9 cellular contexts compared by ENCODE assay signal in the genomic region with DNA sequence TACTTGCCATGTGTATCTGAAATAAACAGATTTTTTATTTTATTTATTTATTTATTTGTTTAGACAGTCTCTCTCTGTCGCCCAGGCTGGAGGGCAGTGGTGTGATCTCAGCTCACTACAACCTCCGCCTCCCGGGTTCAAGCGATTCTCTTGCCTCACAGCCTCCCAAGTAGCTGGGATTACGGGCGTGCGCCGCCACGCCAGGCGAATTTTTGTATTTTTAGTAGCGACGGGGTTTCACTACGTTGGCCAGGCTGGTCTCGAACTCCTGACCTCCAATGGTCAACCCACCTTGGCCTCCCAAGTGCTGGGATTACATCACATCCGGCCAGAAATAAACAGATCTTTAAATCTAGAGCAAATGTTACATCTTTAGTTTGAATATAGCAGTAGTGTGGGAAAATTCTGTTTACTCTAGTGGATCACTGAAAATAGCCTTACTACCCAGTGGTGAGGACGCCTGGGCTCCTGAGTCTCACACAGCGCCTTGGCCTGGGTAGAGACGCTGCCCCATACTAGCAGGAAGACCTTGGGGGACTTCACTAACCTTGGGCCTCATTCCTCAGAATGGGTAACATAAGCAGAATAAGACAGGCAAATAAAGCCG. TPM values are rescaled to one million over a fixed set of nuclear protein-coding genes. Genes with fewer than 3 reads are reported as not detected.
DNase-seq lines count a peak whose midpoint lies in the region; ATAC-seq, FAIRE-seq and TF ChIP-seq lines count a peak whose summit lies in the region.
"Had no signal": no experiment of that assay in that cellular context is flagged by ENCODE, and none has a peak within 500 bp of the region (broad histone marks: within the 10 kb centered on the region; RNA-seq: fewer than 3 reads in every experiment).

No MANE protein-coding gene starts in this region.

- ATAC-seq in HepG2 = no peak
- ATAC-seq in thoracic aorta (ENCODE audit: insufficient number of reproducible peaks, low FRiP score, low read depth) = no peak
- no peak for ATAC-seq in GM19324 (IDR thresholded peaks at IDR 0.05; ENCODE audit: low FRiP score, unreplicated experiment)
- ATAC-seq in HG02623 (IDR thresholded peaks at IDR 0.05; ENCODE audit: unreplicated experiment) = no peak

- in situ Hi-C loops in astrocyte of the spinal cord (cut with HindIII; ENCODE audit: low sequenced_read_pairs) (no loop called here), HepG2 (cut with HindIII; ENCODE audit: extremely low pct_ligation_motif_present, low pct_unique_long_range_greater_than_20kb) (no loop called here)

- CTCF ChIA-PET in HepG2 (lab: Yijun Ruan, JAX; ENCODE audit: low intra/inter-chr PET ratio, low total read pairs) = no interaction called here

- peaks cover 72% of the 10 kb centered on the region for H3K79me2 ChIP-seq in HepG2 (ENCODE audit: insufficient read depth, low read length)

- TF ChIP-seq RAD21 in HepG2 (CRISPR knock-in tag; IDR thresholded peaks at IDR 0.05) = no peak

- TF ChIP-seq CTCF in astrocyte of the spinal cord (IDR thresholded peaks at IDR 0.05; ENCODE audit: low read depth, low read length) = no peak
- TF ChIP-seq CTCF in HepG2 (CRISPR knock-in tag; IDR thresholded peaks at IDR 0.05) = no peak
- TF ChIP-seq CTCF in thoracic aorta (IDR thresholded peaks at IDR 0.05) = no peak

- 3% methylated on average over 19 of the region's 19 CpGs for WGBS in HepG2 (ENCODE audit: low lambda C conversion rate)

- BruUV-seq in HepG2 (replicated peaks; lab: Mats Ljungman, UMichigan) = TSS peak; percentile 82

- H3K4me3 ChIP-seq in astrocyte of the spinal cord (ENCODE audit: low read depth, low read length) = peak overlapping the region; percentile 89
- H3K4me3 ChIP-seq in HepG2 (replicated peaks in 1 of 3; ENCODE audit: insufficient read depth in 1 of 3, low read depth in 2 of 3, low read length in 3 of 3) = peak overlapping the region; percentile 85 to 98 (median 85)
- peak overlapping the region; percentile 80 for H3K4me3 ChIP-seq in thoracic aorta

- H3K9me3 ChIP-seq in HepG2 (ENCODE audit: low read length) (no peaks in the 10 kb centered on the region), thoracic aorta (no peaks in the 10 kb centered on the region)

- peak overlapping the region; percentile 100 for H3K9ac ChIP-seq in HepG2 (ENCODE audit: insufficient read depth, low read depth, low read length)

- TF ChIP-seq EP300 in HepG2 (IDR thresholded peaks at IDR 0.05; ENCODE audit: low read depth in 2 of 2, low read length in 2 of 2) (no peak), HepG2 (CRISPR knock-in tag; IDR thresholded peaks at IDR 0.05; ENCODE audit: borderline replicate concordance) (no peak)

- POLR2A ChIA-PET in HepG2 (lab: Yijun Ruan, JAX) = interaction anchor here (1.2 to 2.6 kb wide), 6 partner anchors 48 to 217 kb away, joined by 3 to 9 read pairs (median 6); partner anchors contain the start of genes DNAJC28, DONSON and IFNAR1

- H3K36me3 ChIP-seq in HepG2 (replicated peaks in 1 of 2; ENCODE audit: control insufficient read depth in 1 of 2, insufficient read depth in 2 of 2, low read length in 2 of 2) (peaks cover 3 to 32% of the 10 kb centered on the region in 2 experiments; a peak in 4 of 5 replicates), thoracic aorta (peaks cover 8% of the 10 kb centered on the region)

- H3K4me1 ChIP-seq in HepG2 (ENCODE audit: insufficient read depth, low read length) (peaks cover 21% of the 10 kb centered on the region), thoracic aorta (ENCODE audit: control insufficient read depth in 1 of 2, low read depth in 2 of 2) (peaks cover 22 to 28% of the 10 kb centered on the region in 2 donors)

- peak; percentile 66 for DNase-seq in DMS 273 (lab: John Stamatoyannopoulos, UW; ENCODE audit: unreplicated experiment)
- DNase-seq in DMS 273 treated with DMSO at 0.1 percent for 48 hours (lab: John Stamatoyannopoulos, UW) = no peak
- DNase-seq in NCI-H460 (ENCODE audit: extremely low read depth, low read depth) = peak; percentile 6
- DNase-seq in astrocyte of the spinal cord (ENCODE audit: low read depth, low spot score) = peak; percentile 29
- peak; percentile 24 for DNase-seq in HepG2 (ENCODE audit: low spot score)
- no peak for DNase-seq in thoracic aorta (ENCODE audit: low spot score)

- no peak for FAIRE-seq in HepG2 (lab: Jason Lieb, UNC)
- FAIRE-seq: A204.1 had no signal

- H3K27me3 ChIP-seq in HepG2 (ENCODE audit: control insufficient read depth in 1 of 2, insufficient read depth in 2 of 2, low read length in 2 of 2) (no peaks in the 10 kb centered on the region; a peak in 1 of 5 replicates), thoracic aorta (replicated peaks; ENCODE audit: insufficient read depth) (no peaks in the 10 kb centered on the region)

- peaks cover 34% of the 10 kb centered on the region for H4K20me1 ChIP-seq in HepG2 (ENCODE audit: insufficient read depth, low read length)

- no peak overlapping the region for H2AFZ ChIP-seq in HepG2 (ENCODE audit: low read length)

- peak overlapping the region; percentile 89 for H3K4me2 ChIP-seq in HepG2 (ENCODE audit: low read depth, low read length)

- H3K27ac ChIP-seq in HepG2 (ENCODE audit: extremely low read length, insufficient read depth, low read length) = peak overlapping the region; percentile 100
- peak overlapping the region; percentile 98 for H3K27ac ChIP-seq in thoracic aorta

- intact Hi-C loops in HepG2 (cut with micrococcal nuclease; ENCODE audit: unreplicated experiment) = loop anchor here (5.0 kb wide), 1 partner anchor 46 kb away; the partner anchor contains the start of gene DONSON

- no peak for TF ChIP-seq POLR2A in HepG2 (IDR thresholded peaks at IDR 0.05; ENCODE audit: insufficient read depth in 1 of 2, low read depth in 2 of 2, low read length in 2 of 2)

RNA-seq across cellular contexts. Expression of gene GART, which starts 0.7 kb away (rescaled TPM):
- total RNA-seq in NCI-H460 (2014; rRNA removed; shearing (Covaris generic)) = 112 and 135 TPM in 2 replicates
- 170 and 176 TPM in 2 replicates for polyA plus RNA-seq in NCI-H460 (2014; cell fraction: nucleus; rRNA removed)
- 109 and 151 TPM in 2 replicates for total RNA-seq in HepG2 (2016; rRNA removed; fragmentation: Illumina TruSeq; extraction: Trizol)
- 31.1 and 36.8 TPM in 2 replicates for total RNA-seq in HepG2 (2016; cell fraction: cytosol; rRNA removed; fragmentation: Illumina TruSeq; extraction: Trizol; ENCODE audit: low read depth)
- total RNA-seq in HepG2 (2016; cell fraction: insoluble cytoplasmic fraction; rRNA removed; fragmentation: Illumina TruSeq; extraction: Trizol) = 113 and 146 TPM in 2 replicates
- 32.8 and 39.5 TPM in 2 replicates for total RNA-seq in HepG2 (2016; cell fraction: membrane; rRNA removed; fragmentation: Illumina TruSeq; extraction: Trizol)
- total RNA-seq in HepG2 (2016; cell fraction: nucleus; rRNA removed; fragmentation: Illumina TruSeq; extraction: Trizol) = 90.9 and 99.5 TPM in 2 replicates
- polyA plus RNA-seq in HepG2 (2011; rRNA removed) = 17.7 and 17.9 TPM in 2 replicates
- polyA plus RNA-seq in HepG2 (2011; cell fraction: cytosol; rRNA removed) = 9.6 and 13.2 TPM in 2 replicates
- 19.9 and 27.1 TPM in 2 replicates for polyA plus RNA-seq in HepG2 (2011; cell fraction: nucleus; rRNA removed)
- 50.5 and 59.0 TPM in 2 replicates for polyA plus RNA-seq in HepG2 (2012)
- 4.4 and 5.6 TPM in 2 replicates for polyA plus RNA-seq in HepG2 (2016; cell fraction: cytosol; fragmentation: Illumina TruSeq; extraction: Trizol; ENCODE audit: low read depth)
- 99.4 and 99.8 TPM in 2 replicates for polyA plus RNA-seq in HepG2 (2016; cell fraction: insoluble cytoplasmic fraction; fragmentation: Illumina TruSeq; extraction: Trizol; ENCODE audit: low read depth)
- 8.6 and 10.6 TPM in 2 replicates for polyA plus RNA-seq in HepG2 (2016; cell fraction: membrane; fragmentation: Illumina TruSeq; extraction: Trizol; ENCODE audit: low read depth)
- 70.2 and 73.8 TPM in 2 replicates for polyA plus RNA-seq in HepG2 (2016; cell fraction: nucleus; fragmentation: Illumina TruSeq; extraction: Trizol; ENCODE audit: insufficient read depth, low read depth)
- 15.8 and 35.7 TPM in 2 replicates for polyA minus RNA-seq in HepG2 (2011; rRNA and poly(A)+ RNA removed; ENCODE audit: low replicate concordance)
- polyA minus RNA-seq in HepG2 (2011; cell fraction: cytosol; rRNA and poly(A)+ RNA removed) = 21.5 and 23.0 TPM in 2 replicates
- 73.8 and 95.2 TPM in 2 replicates for polyA minus RNA-seq in HepG2 (2011; cell fraction: nucleus; rRNA and poly(A)+ RNA removed)
- 100 to 1,000 TPM in 1 of 2 donors, 10 to 100 TPM in 1; 64.4 to 172 TPM for total RNA-seq in thoracic aorta

RNA-seq across cellular contexts. Expression of gene SON, which starts 1.6 kb away (rescaled TPM):
- total RNA-seq in NCI-H460 (2014; rRNA removed; shearing (Covaris generic)) = 68.1 and 76.1 TPM in 2 replicates
- polyA plus RNA-seq in NCI-H460 (2014; cell fraction: nucleus; rRNA removed) = 75.5 and 81.9 TPM in 2 replicates
- total RNA-seq in HepG2 (2016; rRNA removed; fragmentation: Illumina TruSeq; extraction: Trizol) (78.3 and 291 TPM in 2 replicates), thoracic aorta (100 to 1,000 TPM; 260 to 331 TPM)
- total RNA-seq in HepG2 (2016; cell fraction: cytosol; rRNA removed; fragmentation: Illumina TruSeq; extraction: Trizol; ENCODE audit: low read depth) = 8.5 and 9.3 TPM in 2 replicates
- 71.9 and 282 TPM in 2 replicates for total RNA-seq in HepG2 (2016; cell fraction: insoluble cytoplasmic fraction; rRNA removed; fragmentation: Illumina TruSeq; extraction: Trizol)
- total RNA-seq in HepG2 (2016; cell fraction: membrane; rRNA removed; fragmentation: Illumina TruSeq; extraction: Trizol) = 38.8 and 42.6 TPM in 2 replicates
- 173 and 188 TPM in 2 replicates for total RNA-seq in HepG2 (2016; cell fraction: nucleus; rRNA removed; fragmentation: Illumina TruSeq; extraction: Trizol)
- polyA plus RNA-seq in HepG2 (2011; rRNA removed) = 60.8 and 61.3 TPM in 2 replicates
- polyA plus RNA-seq in HepG2 (2011; cell fraction: cytosol; rRNA removed) = 27.3 and 38.0 TPM in 2 replicates
- 184 and 204 TPM in 2 replicates for polyA plus RNA-seq in HepG2 (2011; cell fraction: nucleus; rRNA removed)
- polyA plus RNA-seq in HepG2 (2012) = 121 and 128 TPM in 2 replicates
- 4.6 and 5.8 TPM in 2 replicates for polyA plus RNA-seq in HepG2 (2016; cell fraction: cytosol; fragmentation: Illumina TruSeq; extraction: Trizol; ENCODE audit: low read depth)
- polyA plus RNA-seq in HepG2 (2016; cell fraction: insoluble cytoplasmic fraction; fragmentation: Illumina TruSeq; extraction: Trizol; ENCODE audit: low read depth) = 116 and 145 TPM in 2 replicates
- 16.5 and 18.3 TPM in 2 replicates for polyA plus RNA-seq in HepG2 (2016; cell fraction: membrane; fragmentation: Illumina TruSeq; extraction: Trizol; ENCODE audit: low read depth)
- 242 and 248 TPM in 2 replicates for polyA plus RNA-seq in HepG2 (2016; cell fraction: nucleus; fragmentation: Illumina TruSeq; extraction: Trizol; ENCODE audit: insufficient read depth, low read depth)
- 192 and 202 TPM in 2 replicates for polyA minus RNA-seq in HepG2 (2011; rRNA and poly(A)+ RNA removed; ENCODE audit: low replicate concordance)
- 80.6 and 107 TPM in 2 replicates for polyA minus RNA-seq in HepG2 (2011; cell fraction: cytosol; rRNA and poly(A)+ RNA removed)
- 280 and 289 TPM in 2 replicates for polyA minus RNA-seq in HepG2 (2011; cell fraction: nucleus; rRNA and poly(A)+ RNA removed)

RNA-seq across cellular contexts. Expression of gene DONSON, which starts 47.3 kb away (rescaled TPM):
- 16.0 and 18.0 TPM in 2 replicates for total RNA-seq in NCI-H460 (2014; rRNA removed; shearing (Covaris generic))
- 32.6 and 45.4 TPM in 2 replicates for polyA plus RNA-seq in NCI-H460 (2014; cell fraction: nucleus; rRNA removed)
- total RNA-seq in HepG2 (2016; rRNA removed; fragmentation: Illumina TruSeq; extraction: Trizol) = 60.8 and 63.6 TPM in 2 replicates
- total RNA-seq in HepG2 (2016; cell fraction: cytosol; rRNA removed; fragmentation: Illumina TruSeq; extraction: Trizol; ENCODE audit: low read depth) = 19.3 and 25.7 TPM in 2 replicates
- total RNA-seq in HepG2 (2016; cell fraction: insoluble cytoplasmic fraction; rRNA removed; fragmentation: Illumina TruSeq; extraction: Trizol) = 63.7 and 64.8 TPM in 2 replicates
- total RNA-seq in HepG2 (2016; cell fraction: membrane; rRNA removed; fragmentation: Illumina TruSeq; extraction: Trizol) = 39.0 and 44.1 TPM in 2 replicates
- 49.7 and 57.4 TPM in 2 replicates for total RNA-seq in HepG2 (2016; cell fraction: nucleus; rRNA removed; fragmentation: Illumina TruSeq; extraction: Trizol)
- 23.8 and 35.4 TPM in 2 replicates for polyA plus RNA-seq in HepG2 (2011; rRNA removed)
- polyA plus RNA-seq in HepG2 (2011; cell fraction: cytosol; rRNA removed) = 14.5 and 16.8 TPM in 2 replicates
- polyA plus RNA-seq in HepG2 (2011; cell fraction: nucleus; rRNA removed) = 32.1 and 34.6 TPM in 2 replicates
- polyA plus RNA-seq in HepG2 (2012) = 27.0 and 35.7 TPM in 2 replicates
- 14.8 and 16.8 TPM in 2 replicates for polyA plus RNA-seq in HepG2 (2016; cell fraction: cytosol; fragmentation: Illumina TruSeq; extraction: Trizol; ENCODE audit: low read depth)
- 70.4 and 76.8 TPM in 2 replicates for polyA plus RNA-seq in HepG2 (2016; cell fraction: insoluble cytoplasmic fraction; fragmentation: Illumina TruSeq; extraction: Trizol; ENCODE audit: low read depth)
- polyA plus RNA-seq in HepG2 (2016; cell fraction: membrane; fragmentation: Illumina TruSeq; extraction: Trizol; ENCODE audit: low read depth) = 27.4 and 32.3 TPM in 2 replicates
- 91.6 and 102 TPM in 2 replicates for polyA plus RNA-seq in HepG2 (2016; cell fraction: nucleus; fragmentation: Illumina TruSeq; extraction: Trizol; ENCODE audit: insufficient read depth, low read depth)
- 21.0 and 36.0 TPM in 2 replicates for polyA minus RNA-seq in HepG2 (2011; rRNA and poly(A)+ RNA removed; ENCODE audit: low replicate concordance)
- 14.6 and 17.7 TPM in 2 replicates for polyA minus RNA-seq in HepG2 (2011; cell fraction: cytosol; rRNA and poly(A)+ RNA removed)
- 23.7 and 27.5 TPM in 2 replicates for polyA minus RNA-seq in HepG2 (2011; cell fraction: nucleus; rRNA and poly(A)+ RNA removed)
- 10 to 100 TPM; 12.1 to 19.2 TPM for total RNA-seq in thoracic aorta

RNA-seq across cellular contexts. Expression of gene DNAJC28, which starts 49.7 kb away (rescaled TPM):
- total RNA-seq in NCI-H460 (2014; rRNA removed; shearing (Covaris generic)) = 0.61 and 0.74 TPM in 2 replicates
- 0.26 TPM in 1 of 2 replicates, not detected in the other for polyA plus RNA-seq in NCI-H460 (2014; cell fraction: nucleus; rRNA removed)
- total RNA-seq in HepG2 (2016; rRNA removed; fragmentation: Illumina TruSeq; extraction: Trizol) (2.5 and 3.3 TPM in 2 replicates), thoracic aorta (1 to 10 TPM in 1 of 2 donors, under 1 TPM in 1; 0.42 to 1.5 TPM)
- 0.35 and 0.71 TPM in 2 replicates for total RNA-seq in HepG2 (2016; cell fraction: cytosol; rRNA removed; fragmentation: Illumina TruSeq; extraction: Trizol; ENCODE audit: low read depth)
- total RNA-seq in HepG2 (2016; cell fraction: insoluble cytoplasmic fraction; rRNA removed; fragmentation: Illumina TruSeq; extraction: Trizol) = 2.5 and 2.7 TPM in 2 replicates
- 1.2 and 1.7 TPM in 2 replicates for total RNA-seq in HepG2 (2016; cell fraction: membrane; rRNA removed; fragmentation: Illumina TruSeq; extraction: Trizol)
- total RNA-seq in HepG2 (2016; cell fraction: nucleus; rRNA removed; fragmentation: Illumina TruSeq; extraction: Trizol) = 1.7 and 3.3 TPM in 2 replicates
- polyA plus RNA-seq in HepG2 (2011; rRNA removed) = 1.1 and 1.5 TPM in 2 replicates
- polyA plus RNA-seq in HepG2 (2011; cell fraction: cytosol; rRNA removed) = 0.54 and 1.0 TPM in 2 replicates
- polyA plus RNA-seq in HepG2 (2011; cell fraction: nucleus; rRNA removed) = 0.63 and 1.3 TPM in 2 replicates
- 1.1 and 1.2 TPM in 2 replicates for polyA plus RNA-seq in HepG2 (2012)
- polyA plus RNA-seq in HepG2 (2016; cell fraction: cytosol; fragmentation: Illumina TruSeq; extraction: Trizol; ENCODE audit: low read depth) = 0.41 and 0.62 TPM in 2 replicates
- polyA plus RNA-seq in HepG2 (2016; cell fraction: insoluble cytoplasmic fraction; fragmentation: Illumina TruSeq; extraction: Trizol; ENCODE audit: low read depth) = 2.8 and 2.9 TPM in 2 replicates
- 0.46 and 0.74 TPM in 2 replicates for polyA plus RNA-seq in HepG2 (2016; cell fraction: membrane; fragmentation: Illumina TruSeq; extraction: Trizol; ENCODE audit: low read depth)
- 3.3 and 3.5 TPM in 2 replicates for polyA plus RNA-seq in HepG2 (2016; cell fraction: nucleus; fragmentation: Illumina TruSeq; extraction: Trizol; ENCODE audit: insufficient read depth, low read depth)
- polyA minus RNA-seq in HepG2 (2011; rRNA and poly(A)+ RNA removed; ENCODE audit: low replicate concordance) = 0.10 and 0.16 TPM in 2 replicates
- polyA minus RNA-seq in HepG2 (2011; cell fraction: cytosol; rRNA and poly(A)+ RNA removed) = 0.40 and 0.70 TPM in 2 replicates
- polyA minus RNA-seq in HepG2 (2011; cell fraction: nucleus; rRNA and poly(A)+ RNA removed) = 1.8 and 3.1 TPM in 2 replicates

Comparison
In these comparisons a context has a peak if more than half of its experiments do, and no peak if none do; other contexts are left out.
1. DNase-seq: peak in DMS 273 (single experiment), NCI-H460 (single experiment), astrocyte of the spinal cord (single experiment) and HepG2 (single experiment); none in DMS 273 treated with DMSO at 0.1 percent for 48 hours (single experiment) and thoracic aorta (single experiment).
2. Peak in every context shown above with its lines, with median percentiles within 50 percentile points of each other: H3K4me3 ChIP-seq.